In the genomic region with DNA sequence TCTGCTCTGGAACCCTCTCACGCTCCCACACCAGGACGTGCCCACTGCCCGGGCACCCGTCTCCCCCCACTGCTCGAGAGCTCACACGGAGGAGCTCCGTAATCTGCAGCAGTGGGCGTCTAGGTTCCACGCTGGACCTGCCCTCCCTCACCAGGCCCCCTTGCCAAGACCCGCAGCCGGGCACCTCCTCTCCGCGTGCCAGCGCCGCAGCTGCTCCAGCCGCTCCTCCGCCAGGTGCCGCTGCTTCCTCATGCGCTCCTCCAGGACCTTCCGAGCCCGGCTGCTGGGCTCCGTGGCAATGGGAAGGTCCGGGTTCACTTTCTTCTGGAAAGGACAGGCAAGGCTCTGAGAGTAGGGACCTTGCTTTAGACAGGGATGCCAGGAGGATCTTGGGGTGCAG, we compare ENCODE assay signal across 1 cellular context.
TF ChIP-seq lines count a peak whose summit lies in the region.

No MANE protein-coding gene starts in this region.

TF ChIP-seq in GM23338, 12 proteins besides CTCF, POLR2A, EP300 and RAD21 (continued from another document):
- TF ChIP-seq REST (IDR thresholded peaks at IDR 0.05; ENCODE audit: unreplicated experiment) (no peak), NANOG (IDR thresholded peaks at IDR 0.05; ENCODE audit: borderline replicate concordance) (no peak), EZH2 (IDR thresholded peaks at IDR 0.05; ENCODE audit: low read depth, unreplicated experiment) (no peak), JUNB (IDR thresholded peaks at IDR 0.05; ENCODE audit: unreplicated experiment) (no peak), EZH2phosphoT487 (IDR thresholded peaks at IDR 0.05; ENCODE audit: unreplicated experiment) (no peak), ZNF114 (CRISPR knock-in tag; IDR thresholded peaks at IDR 0.05) (no peak), CREB1 (CRISPR knock-in tag; IDR thresholded peaks at IDR 0.05; ENCODE audit: low read depth) (no peak), ZNF331 (CRISPR knock-in tag; IDR thresholded peaks at IDR 0.05; ENCODE audit: low read depth) (no peak), STAT1 (IDR thresholded peaks at IDR 0.05; ENCODE audit: unreplicated experiment) (no peak), ZNF462 (CRISPR knock-in tag; IDR thresholded peaks at IDR 0.05) (no peak), POLR2AphosphoS5 (IDR thresholded peaks at IDR 0.05; ENCODE audit: low read depth) (no peak)
